17 cellular contexts compared by ENCODE assay signal in genomic region chr12:26906704-26907103, GRCh38. TPM values are rescaled to one million over a fixed set of nuclear protein-coding genes. Genes with fewer than 3 reads are reported as not detected.
DNase-seq lines count a peak whose midpoint lies in the region; ATAC-seq and TF ChIP-seq lines count a peak whose summit lies in the region.
"Had no signal": no experiment of that assay in that cellular context is flagged by ENCODE, and none has a peak within 500 bp of the region (broad histone marks: within the 10 kb centered on the region; RNA-seq: fewer than 3 reads in every experiment).

No MANE protein-coding gene starts in this region.

- H2AFZ ChIP-seq in KMS-11 (ENCODE audit: low read depth): no peak overlapping the region

- no peaks in the 10 kb centered on the region for H3K27me3 Mint-ChIP-seq in activated CD4-positive, alpha-beta T cell treated with anti-CD3 and anti-CD28 coated beads, Interleukin-2, amount 10 ng/mL, durations not matched to agents 24 days and 14 days
- H3K27me3 Mint-ChIP-seq: activated CD4-positive, alpha-beta T cell treated with anti-CD3 and anti-CD28 coated beads for 36 hours; activated naive CD8-positive, alpha-beta T cell treated with anti-CD3 and anti-CD28 coated beads, Interleukin-2, amount 10 ng/mL, durations not matched to agents 7 days and 5 days; stimulated activated naive CD8-positive, alpha-beta T cell treated with anti-CD3 and anti-CD28 coated beads, Interleukin-15, Interleukin-2, amounts not matched to agents 100 ng/mL and 50 ng/mL, for 24 hours had no signal

- H3K4me2 ChIP-seq in KMS-11: peak overlapping the region; percentile 72
- H3K4me2 ChIP-seq: A549 had no signal

- H3K9me3 ChIP-seq in neutrophil: no peaks in the 10 kb centered on the region

- peaks cover 10% of the 10 kb centered on the region for H3K4me1 Mint-ChIP-seq in activated CD4-positive, alpha-beta T cell treated with anti-CD3 and anti-CD28 coated beads, Interleukin-2, amount 10 ng/mL, durations not matched to agents 24 days and 14 days
- H3K4me1 Mint-ChIP-seq: activated CD4-positive, alpha-beta T cell treated with anti-CD3 and anti-CD28 coated beads for 36 hours had no signal

- H4K20me1 ChIP-seq in KMS-11 (ENCODE audit: insufficient read depth): no peaks in the 10 kb centered on the region

- no peaks in the 10 kb centered on the region for H3K79me2 ChIP-seq in KMS-11 (ENCODE audit: insufficient read depth, low read depth)

- H3K36me3 Mint-ChIP-seq in activated CD4-positive, alpha-beta T cell treated with anti-CD3 and anti-CD28 coated beads, Interleukin-2, amount 10 ng/mL, durations not matched to agents 24 days and 14 days (ENCODE audit: low read depth): peaks cover 72% of the 10 kb centered on the region

- peak overlapping the region; percentile 35 for H3K27ac ChIP-seq in KMS-11
- H3K27ac ChIP-seq in neutrophil: peak overlapping the region; percentile 4
- H3K27ac ChIP-seq: A549, left ventricle myocardium inferior had no signal

- intact Hi-C loops in activated CD4-positive, alpha-beta T cell treated with anti-CD3 and anti-CD28 coated beads, Interleukin-2, amount 10 ng/mL, durations not matched to agents 24 days and 14 days (cut with micrococcal nuclease): no loop called here

- no peaks in the 10 kb centered on the region for H3K27me3 ChIP-seq in KMS-11 (ENCODE audit: insufficient read depth, low read depth)
- no peaks in the 10 kb centered on the region for H3K27me3 ChIP-seq in neutrophil

- H3K4me1 ChIP-seq in KMS-11 (ENCODE audit: low read depth, poor library complexity, severe bottlenecking) (peaks cover 32% of the 10 kb centered on the region), neutrophil (ENCODE audit: control insufficient read depth in 1 of 2, insufficient read depth in 1 of 2, low read depth in 1 of 2, low read length in 1 of 2) (no peaks in the 10 kb centered on the region)
- H3K4me1 ChIP-seq: A549 had no signal

- H3K36me3 ChIP-seq in KMS-11 (ENCODE audit: insufficient read depth) (peaks cover 4% of the 10 kb centered on the region; the same call in 1 of the 2 replicates), neutrophil (peaks cover 11% of the 10 kb centered on the region)

- H3K27ac Mint-ChIP-seq in activated CD4-positive, alpha-beta T cell treated with anti-CD3 and anti-CD28 coated beads, Interleukin-2, amount 10 ng/mL, durations not matched to agents 24 days and 14 days: no peak overlapping the region
- H3K27ac Mint-ChIP-seq: activated CD4-positive, alpha-beta T cell treated with anti-CD3 and anti-CD28 coated beads for 36 hours; activated naive CD8-positive, alpha-beta T cell treated with anti-CD3 and anti-CD28 coated beads, Interleukin-2, amount 10 ng/mL, durations not matched to agents 7 days and 5 days; stimulated activated naive CD8-positive, alpha-beta T cell treated with anti-CD3 and anti-CD28 coated beads, Interleukin-15, Interleukin-2, amounts not matched to agents 100 ng/mL and 50 ng/mL, for 24 hours had no signal

- peak; percentile 49 for DNase-seq in activated CD4-positive, alpha-beta T cell treated with anti-CD3 and anti-CD28 coated beads, Interleukin-2, amount 10 ng/mL, durations not matched to agents 24 days and 14 days
- DNase-seq in activated CD4-positive, alpha-beta T cell treated with anti-CD3 and anti-CD28 coated beads for 4 hours: no peak
- DNase-seq in OCI-M1 (lab: John Stamatoyannopoulos, UW): peak; percentile 8
- no peak for DNase-seq in islet precursor cell
- DNase-seq: activated CD4-positive, alpha-beta T cell treated with anti-CD3 and anti-CD28 coated beads for 36 hours; activated naive CD8-positive, alpha-beta T cell treated with anti-CD3 and anti-CD28 coated beads, Interleukin-2, amount 10 ng/mL, durations not matched to agents 7 days and 5 days; effector CD8-positive, alpha-beta T cell; left ventricle myocardium inferior; NCI-H187; SHP77; T1000 had no signal

- ATAC-seq in HG03025 (IDR thresholded peaks at IDR 0.05; ENCODE audit: low FRiP score, unreplicated experiment): no peak
- ATAC-seq in HG03520 (IDR thresholded peaks at IDR 0.05; ENCODE audit: unreplicated experiment): no peak
- ATAC-seq: A549; activated CD4-positive, alpha-beta T cell treated with anti-CD3 and anti-CD28 coated beads for 36 hours had no signal

- H3K9me3 Mint-ChIP-seq in activated CD4-positive, alpha-beta T cell treated with anti-CD3 and anti-CD28 coated beads, Interleukin-2, amount 10 ng/mL, durations not matched to agents 24 days and 14 days: no peaks in the 10 kb centered on the region
- H3K9me3 Mint-ChIP-seq: stimulated activated naive CD8-positive, alpha-beta T cell treated with anti-CD3 and anti-CD28 coated beads, Interleukin-15, Interleukin-2, amounts not matched to agents 100 ng/mL and 50 ng/mL, for 24 hours had no signal

- no peak for TF ChIP-seq CTCF in KMS-11 (conservative IDR thresholded peaks at IDR 0.05; ENCODE audit: low read depth, low read length)
- TF ChIP-seq CTCF in neutrophil (IDR thresholded peaks at IDR 0.05): no peak

- no peak overlapping the region for H3K9ac ChIP-seq in KMS-11

- H3K4me3 ChIP-seq in KMS-11 (IDR thresholded peaks at IDR 0.05; ENCODE audit: insufficient read depth, low read depth, low read length): no peak overlapping the region
- H3K4me3 ChIP-seq in neutrophil (ENCODE audit: low read depth in 1 of 2, low read length in 1 of 2): no peak overlapping the region
- H3K4me3 ChIP-seq: A549, left ventricle myocardium inferior had no signal

- no peak overlapping the region for H3K4me3 Mint-ChIP-seq in activated CD4-positive, alpha-beta T cell treated with anti-CD3 and anti-CD28 coated beads, Interleukin-2, amount 10 ng/mL, durations not matched to agents 24 days and 14 days
- H3K4me3 Mint-ChIP-seq: activated CD4-positive, alpha-beta T cell treated with anti-CD3 and anti-CD28 coated beads for 36 hours; activated naive CD8-positive, alpha-beta T cell treated with anti-CD3 and anti-CD28 coated beads, Interleukin-2, amount 10 ng/mL, durations not matched to agents 7 days and 5 days; stimulated activated naive CD8-positive, alpha-beta T cell treated with anti-CD3 and anti-CD28 coated beads, Interleukin-15, Interleukin-2, amounts not matched to agents 100 ng/mL and 50 ng/mL, for 24 hours had no signal

RNA-seq across cellular contexts. Expression of gene INTS13, which starts 31.1 kb away (rescaled TPM):
- 49.7 and 51.3 TPM in 2 replicates for total RNA-seq in activated CD4-positive, alpha-beta T cell treated with anti-CD3 and anti-CD28 coated beads, Interleukin-2, amount 10 ng/mL, durations not matched to agents 24 days and 14 days

RNA-seq across cellular contexts. Expression of gene FGFR1OP2, which starts 31.6 kb away (rescaled TPM):
- 45.7 and 46.7 TPM in 2 replicates for total RNA-seq in activated CD4-positive, alpha-beta T cell treated with anti-CD3 and anti-CD28 coated beads, Interleukin-2, amount 10 ng/mL, durations not matched to agents 24 days and 14 days

Comparison
In these comparisons a context has a peak if more than half of its experiments do, and no peak if none do; other contexts are left out.
1. DNase-seq: peak in activated CD4-positive, alpha-beta T cell treated with anti-CD3 and anti-CD28 coated beads, Interleukin-2, amount 10 ng/mL, durations not matched to agents 24 days and 14 days (single experiment) and OCI-M1 (single experiment); none in activated CD4-positive, alpha-beta T cell treated with anti-CD3 and anti-CD28 coated beads for 4 hours (0 of 2) and islet precursor cell (single experiment).